In genomic region chr13:35979378-35979911, GRCh38 we compare ENCODE assay signal across 8 cellular contexts.
A peak's percentile ranks its signal among the peaks of the same experiment; 100 is the strongest.
DNase-seq lines count a peak whose midpoint lies in the region; ATAC-seq, FAIRE-seq and TF ChIP-seq lines count a peak whose summit lies in the region.

No MANE protein-coding gene starts in this region.

- FAIRE-seq in bronchial epithelial cell (lab: Jason Lieb, UNC) (no peak), keratinocyte (lab: Jason Lieb, UNC) (peak; percentile 72), D721Med (lab: Jason Lieb, UNC) (no peak)

- peak overlapping the region; percentile 33 for H2AFZ ChIP-seq in keratinocyte (ENCODE audit: control insufficient read depth, low read length)
- no peak overlapping the region for H2AFZ ChIP-seq in smooth muscle cell (ENCODE audit: low read depth)

- H3K79me2 ChIP-seq in keratinocyte (ENCODE audit: control insufficient read depth, insufficient read depth, low read length) (no peaks in the 10 kb centered on the region), smooth muscle cell (ENCODE audit: low read depth) (no peaks in the 10 kb centered on the region)

- TF ChIP-seq CTCF in bronchial epithelial cell (IDR thresholded peaks at IDR 0.05; ENCODE audit: insufficient read depth, low read length, severe bottlenecking), result no peak
- no peak for TF ChIP-seq CTCF in keratinocyte (optimal IDR thresholded peaks at IDR 0.05 in 1 of 3, IDR thresholded peaks at IDR 0.05 in 1 of 3, conservative IDR thresholded peaks at IDR 0.05 in 1 of 3; ENCODE audit: extremely low read depth in 1 of 3, insufficient read depth in 2 of 3, low read length in 3 of 3)
- TF ChIP-seq CTCF in smooth muscle cell (IDR thresholded peaks at IDR 0.05; ENCODE audit: borderline replicate concordance, insufficient read depth, poor library complexity, severe bottlenecking), result no peak
- TF ChIP-seq CTCF in D721Med (IDR thresholded peaks at IDR 0.05; ENCODE audit: insufficient read depth, missing control alignments), result no peak

- H3K36me3 ChIP-seq in bronchial epithelial cell (ENCODE audit: control insufficient read depth, insufficient read depth, low read length), result no peaks in the 10 kb centered on the region
- no peaks in the 10 kb centered on the region for H3K36me3 ChIP-seq in keratinocyte (ENCODE audit: control insufficient read depth in 2 of 2, extremely low read depth in 1 of 2, insufficient read depth in 2 of 2, low read length in 2 of 2)
- H3K36me3 ChIP-seq in smooth muscle cell (ENCODE audit: low read depth), result no peaks in the 10 kb centered on the region

- H3K9me3 ChIP-seq in keratinocyte (ENCODE audit: control insufficient read depth, low read depth, low read length), result no peaks in the 10 kb centered on the region
- H3K9me3 ChIP-seq in smooth muscle cell (replicated peaks; ENCODE audit: low read depth), result no peaks in the 10 kb centered on the region

- H3K4me3 ChIP-seq in bronchial epithelial cell (ENCODE audit: low read depth, low read length), result no peak overlapping the region
- H3K4me3 ChIP-seq in keratinocyte (ENCODE audit: control insufficient read depth in 2 of 3, extremely low read depth in 1 of 3, insufficient read depth in 2 of 3, low read depth in 1 of 3, low read length in 3 of 3), result no peak overlapping the region
- H3K4me3 ChIP-seq in smooth muscle cell, result no peak overlapping the region

- dilution Hi-C loops in keratinocyte (cut with MboI; ENCODE audit: extremely low pct_ligation_motif_present, low sequenced_read_pairs), result loop anchor here (25.0 kb wide), 1 partner anchor 308 kb away; the partner anchor contains the start of gene CCDC169

- ATAC-seq in HG03432 (IDR thresholded peaks at IDR 0.05; ENCODE audit: unreplicated experiment), result no peak
- ATAC-seq in HG02870 (IDR thresholded peaks at IDR 0.05; ENCODE audit: unreplicated experiment), result no peak

- H3K4me1 ChIP-seq in keratinocyte (ENCODE audit: control insufficient read depth, extremely low read depth, insufficient read depth, low read length) (peaks cover 12% of the 10 kb centered on the region), smooth muscle cell (ENCODE audit: low read depth) (peaks cover 6% of the 10 kb centered on the region)

- peak overlapping the region; percentile 16 for H3K4me2 ChIP-seq in keratinocyte (ENCODE audit: control insufficient read depth, extremely low read depth, insufficient read depth, low read depth, low read length)
- H3K4me2 ChIP-seq in smooth muscle cell, result peak overlapping the region; percentile 12

- no peaks in the 10 kb centered on the region for H4K20me1 ChIP-seq in keratinocyte (ENCODE audit: control insufficient read depth, extremely low read depth, insufficient read depth, low read length)
- H4K20me1 ChIP-seq in smooth muscle cell (ENCODE audit: low read depth), result no peaks in the 10 kb centered on the region

- H3K9ac ChIP-seq in keratinocyte (ENCODE audit: control insufficient read depth, extremely low read depth, insufficient read depth, low read length) (no peak overlapping the region), smooth muscle cell (ENCODE audit: low read depth) (no peak overlapping the region)

- H3K9me1 ChIP-seq in keratinocyte (ENCODE audit: control insufficient read depth, extremely low read depth, insufficient read depth, low read length), result no peaks in the 10 kb centered on the region

- DNase-seq in H4 (ENCODE audit: low spot score) (peak; percentile 57), bronchial epithelial cell (ENCODE audit: low read depth) (peak; percentile 64), keratinocyte (ENCODE audit: low read depth, low spot score) (no peak), smooth muscle cell (lab: John Stamatoyannopoulos, UW; ENCODE audit: unreplicated experiment) (no peak), D721Med (ENCODE audit: insufficient read length, low spot score) (no peak), RPMI8226 (no peak)

- H3F3A ChIP-seq in smooth muscle cell (ENCODE audit: low read depth), result no peaks in the 10 kb centered on the region

- WGBS in smooth muscle cell (ENCODE audit: low lambda C conversion rate), result 52% methylated on average over 8 of the region's 8 CpGs

- no peaks in the 10 kb centered on the region for H3K27me3 ChIP-seq in bronchial epithelial cell (ENCODE audit: control insufficient read depth, insufficient read depth, low read length)
- no peaks in the 10 kb centered on the region for H3K27me3 ChIP-seq in keratinocyte (ENCODE audit: control insufficient read depth, extremely low read depth, insufficient read depth, low read length)
- no peaks in the 10 kb centered on the region for H3K27me3 ChIP-seq in smooth muscle cell (ENCODE audit: low read depth)

- H3K27ac ChIP-seq in keratinocyte (ENCODE audit: control insufficient read depth, insufficient read depth, low read length) (no peak overlapping the region), smooth muscle cell (ENCODE audit: low read depth) (peak overlapping the region; percentile 48)

Comparison
In these comparisons a context has a peak if more than half of its experiments do, and no peak if none do; other contexts are left out.
1. DNase-seq: peak in H4 (single experiment) and bronchial epithelial cell (single experiment); none in keratinocyte (single experiment), smooth muscle cell (single experiment), D721Med (single experiment) and RPMI8226 (single experiment).